19 cellular contexts compared by ENCODE assay signal in genomic region chr14:96413526-96413925, GRCh38.
"Had no signal": no experiment of that assay in that cellular context is flagged by ENCODE, and none has a peak within 500 bp of the region (broad histone marks: within the 10 kb centered on the region; RNA-seq: fewer than 3 reads in every experiment).

No MANE protein-coding gene starts in this region.

- H3K27ac ChIP-seq: coronary artery, dorsolateral prefrontal cortex, esophagus muscularis mucosa, gastrocnemius medialis, heart right ventricle, left lung, lower lobe of right lung had no signal

- H3K36me3 ChIP-seq: esophagus muscularis mucosa, gastrocnemius medialis, heart right ventricle, left lung, lower lobe of right lung had no signal

- H3K9me3 ChIP-seq: esophagus muscularis mucosa, gastrocnemius medialis, heart right ventricle, left lung, lower lobe of right lung, mucosa of descending colon had no signal

- H3K27me3 ChIP-seq: dorsolateral prefrontal cortex, gastrocnemius medialis, left lung had no signal

- DNase-seq: dermis blood vessel endothelial cell; dorsolateral prefrontal cortex; effector CD4-positive, alpha-beta T cell; effector memory CD4-positive, alpha-beta T cell; foreskin melanocyte; gastrocnemius medialis; glutamatergic neuron; head of caudate nucleus; heart right ventricle; hippocampal formation; left cardiac atrium; left lung; left ventricle myocardium superior; lower lobe of right lung; mesenchymal stem cell; mucosa of descending colon; naive B cell had no signal

- ATAC-seq: gastrocnemius medialis, heart right ventricle, left cardiac atrium, left lung, left ventricle myocardium superior, lower lobe of right lung, mucosa of descending colon had no signal

- H3K4me1 ChIP-seq: esophagus muscularis mucosa, gastrocnemius medialis, heart right ventricle, left lung, lower lobe of right lung had no signal

- H3K4me3 ChIP-seq: coronary artery, dorsolateral prefrontal cortex, esophagus muscularis mucosa, gastrocnemius medialis, heart right ventricle, left lung, lower lobe of right lung, mucosa of descending colon had no signal
